ENCODE assay signal across 31 cellular contexts in genomic region chr19:15254547-15254946, GRCh38. TPM values are rescaled to one million over a fixed set of nuclear protein-coding genes. Genes with fewer than 3 reads are reported as not detected.
"Had no signal": no experiment of that assay in that cellular context is flagged by ENCODE, and none has a peak within 500 bp of the region (broad histone marks: within the 10 kb centered on the region; RNA-seq: fewer than 3 reads in every experiment).

No MANE protein-coding gene starts in this region.

- H3K9me3 Mint-ChIP-seq: activated CD4-positive, alpha-beta memory T cell treated with anti-CD3 and anti-CD28 coated beads for 36 hours; activated CD4-positive, alpha-beta T cell treated with anti-CD3 and anti-CD28 coated beads, Interleukin-2, amount 10 ng/mL, durations not matched to agents 24 days and 14 days; activated naive CD4-positive, alpha-beta T cell treated with anti-CD3 and anti-CD28 coated beads, Interleukin-2, amount 10 ng/mL, durations not matched to agents 7 days and 5 days; central memory CD8-positive, alpha-beta T cell; natural killer cell treated with Interleukin-12 subunit alpha and Interleukin-12 subunit beta and Interleukin-15 and Interleukin-18, amount 100 ng/mL, for 72 hours had no signal

- H3K27ac ChIP-seq: epithelial cell of prostate, neutrophil, pancreas, prostate gland, WERI-Rb-1 had no signal

- H3K27me3 Mint-ChIP-seq: activated CD4-positive, alpha-beta memory T cell treated with anti-CD3 and anti-CD28 coated beads for 36 hours; activated CD4-positive, alpha-beta T cell treated with anti-CD3 and anti-CD28 coated beads, Interleukin-2, amount 10 ng/mL, durations not matched to agents 24 days and 14 days; activated naive CD4-positive, alpha-beta T cell treated with anti-CD3 and anti-CD28 coated beads, Interleukin-2, amount 10 ng/mL, durations not matched to agents 7 days and 5 days; central memory CD8-positive, alpha-beta T cell; natural killer cell treated with Interleukin-12 subunit alpha and Interleukin-12 subunit beta and Interleukin-15 and Interleukin-18, amount 100 ng/mL, for 72 hours had no signal

- H3K27me3 ChIP-seq: esophagus squamous epithelium, heart right ventricle, neutrophil, pancreas, spleen, vagina had no signal

- H3K9me3 ChIP-seq: esophagus squamous epithelium, heart right ventricle, neutrophil, pancreas, prostate gland, spleen, vagina had no signal

- H3K27ac Mint-ChIP-seq: activated CD4-positive, alpha-beta memory T cell treated with anti-CD3 and anti-CD28 coated beads for 36 hours; activated CD4-positive, alpha-beta T cell treated with anti-CD3 and anti-CD28 coated beads, Interleukin-2, amount 10 ng/mL, durations not matched to agents 24 days and 14 days; natural killer cell treated with Interleukin-12 subunit alpha and Interleukin-12 subunit beta and Interleukin-15 and Interleukin-18, amount 100 ng/mL, for 72 hours had no signal

- H3K4me1 Mint-ChIP-seq: activated CD4-positive, alpha-beta T cell treated with anti-CD3 and anti-CD28 coated beads, Interleukin-2, amount 10 ng/mL, durations not matched to agents 24 days and 14 days; activated naive CD4-positive, alpha-beta T cell treated with anti-CD3 and anti-CD28 coated beads, Interleukin-2, amount 10 ng/mL, durations not matched to agents 7 days and 5 days; central memory CD8-positive, alpha-beta T cell had no signal

- DNase-seq: activated CD4-positive, alpha-beta memory T cell treated with anti-CD3 and anti-CD28 coated beads for 36 hours; activated CD4-positive, alpha-beta T cell treated with anti-CD3 and anti-CD28 coated beads, Interleukin-2, amount 10 ng/mL, durations not matched to agents 24 days and 14 days; activated CD4-positive, CD25-positive, alpha-beta regulatory T cell treated with anti-CD3 and anti-CD28 coated beads, Interleukin-2, amount 50 U/mL, for 72 hours; activated CD8-positive, alpha-beta memory T cell treated with anti-CD3 and anti-CD28 coated beads, Interleukin-2, amount 50 U/mL, for 4 hours; activated gamma-delta T cell; activated naive CD4-positive, alpha-beta T cell treated with anti-CD3 and anti-CD28 coated beads, Interleukin-2, amount 10 ng/mL, durations not matched to agents 7 days and 5 days; activated T-cell treated with anti-CD3 and anti-CD28 coated beads, Interleukin-2, amount 50 U/mL, for 1 hour; amniotic stem cell; effector CD8-positive, alpha-beta T cell; esophagus squamous epithelium; foreskin melanocyte; heart right ventricle; kidney glomerular epithelial cell; mesendoderm; spleen; stimulated activated naive CD4-positive, alpha-beta T cell treated with Interleukin-2 at 50 U/mL for 16 hours; trophoblast cell; WERI-Rb-1 had no signal

- H3K4me3 ChIP-seq: esophagus squamous epithelium, heart right ventricle, lung, pancreas, prostate gland, spleen, vagina had no signal

- H3K4me3 Mint-ChIP-seq: activated CD4-positive, alpha-beta memory T cell treated with anti-CD3 and anti-CD28 coated beads for 36 hours; activated CD4-positive, alpha-beta T cell treated with anti-CD3 and anti-CD28 coated beads, Interleukin-2, amount 10 ng/mL, durations not matched to agents 24 days and 14 days; activated naive CD4-positive, alpha-beta T cell treated with anti-CD3 and anti-CD28 coated beads, Interleukin-2, amount 10 ng/mL, durations not matched to agents 7 days and 5 days; central memory CD8-positive, alpha-beta T cell; natural killer cell treated with Interleukin-12 subunit alpha and Interleukin-12 subunit beta and Interleukin-15 and Interleukin-18, amount 100 ng/mL, for 72 hours had no signal

RNA-seq across cellular contexts. Expression of gene EPHX3, which starts 22.3 kb away (rescaled TPM):
- total RNA-seq: activated CD4-positive, alpha-beta memory T cell treated with anti-CD3 and anti-CD28 coated beads for 36 hours; dermis microvascular lymphatic vessel endothelial cell; glomerular endothelial cell; T-helper 1 cell treated with Interleukin-12 subunit alpha and Interleukin-12 subunit beta and Interleukin-4 antibody, amounts not matched to agents 30 ng/mL and 1 ng/mL, for 36 hours; temporal lobe had no signal

RNA-seq across cellular contexts. Expression of gene NOTCH3, which starts 53.8 kb away (rescaled TPM):
- total RNA-seq: activated CD4-positive, alpha-beta memory T cell treated with anti-CD3 and anti-CD28 coated beads for 36 hours; activated CD4-positive, alpha-beta T cell treated with anti-CD3 and anti-CD28 coated beads, Interleukin-2, amount 10 ng/mL, durations not matched to agents 24 days and 14 days; activated CD8-positive, alpha-beta memory T cell treated with anti-CD3 and anti-CD28 coated beads for 36 hours; natural killer cell treated with Interleukin-12 subunit alpha and Interleukin-12 subunit beta and Interleukin-15 and Interleukin-18, amount 100 ng/mL, for 72 hours; T-helper 1 cell treated with Interleukin-12 subunit alpha and Interleukin-12 subunit beta and Interleukin-4 antibody, amounts not matched to agents 30 ng/mL and 1 ng/mL, for 36 hours had no signal
